ENCODE assay signal across 9 cellular contexts in genomic region chr10:74103560-74104248, GRCh38. TPM values are rescaled to one million over a fixed set of nuclear protein-coding genes. Genes with fewer than 3 reads are reported as not detected.
DNase-seq lines count a peak whose midpoint lies in the region; ATAC-seq and TF ChIP-seq lines count a peak whose summit lies in the region.
"Had no signal": no experiment of that assay in that cellular context is flagged by ENCODE, and none has a peak within 500 bp of the region (broad histone marks: within the 10 kb centered on the region; RNA-seq: fewer than 3 reads in every experiment).

No MANE protein-coding gene starts in this region.

- intact Hi-C loops in activated CD4-positive, alpha-beta T cell treated with anti-CD3 and anti-CD28 coated beads, Interleukin-2, amount 10 ng/mL, durations not matched to agents 24 days and 14 days (cut with micrococcal nuclease), result loop anchor here (5.0 kb wide), 1 partner anchor 216 kb away; no protein-coding TSS in a partner anchor

- 86% methylated on average over 10 of the region's 10 CpGs for WGBS in smooth muscle cell (ENCODE audit: low lambda C conversion rate)

- ATAC-seq in GM19023 (IDR thresholded peaks at IDR 0.05; ENCODE audit: unreplicated experiment), result no peak

- peaks cover 7% of the 10 kb centered on the region for H3K79me2 ChIP-seq in smooth muscle cell (ENCODE audit: low read depth)

- peaks cover 29% of the 10 kb centered on the region for H3F3A ChIP-seq in smooth muscle cell (ENCODE audit: low read depth)

- H3K27ac ChIP-seq in smooth muscle cell (ENCODE audit: low read depth), result peak overlapping the region; percentile 6
- H3K27ac ChIP-seq: SJCRH30 had no signal

- no peak overlapping the region for H3K4me3 ChIP-seq in smooth muscle cell
- H3K4me3 ChIP-seq: SJCRH30 had no signal

- peak; percentile 20 for TF ChIP-seq CTCF in smooth muscle cell (IDR thresholded peaks at IDR 0.05; ENCODE audit: borderline replicate concordance, insufficient read depth, poor library complexity, severe bottlenecking)

- peaks cover 59% of the 10 kb centered on the region for H3K36me3 ChIP-seq in smooth muscle cell (ENCODE audit: low read depth)

- H4K20me1 ChIP-seq in smooth muscle cell (ENCODE audit: low read depth), result peaks cover 48% of the 10 kb centered on the region

- H3K36me3 Mint-ChIP-seq in activated CD4-positive, alpha-beta T cell treated with anti-CD3 and anti-CD28 coated beads, Interleukin-2, amount 10 ng/mL, durations not matched to agents 24 days and 14 days (ENCODE audit: low read depth), result peaks cover 43% of the 10 kb centered on the region

- DNase-seq in SIG-M5 treated with dmso at 0.1 percent for 504 hours (lab: John Stamatoyannopoulos, UW; ENCODE audit: unreplicated experiment) (peak; percentile 43), SIG-M5 (lab: John Stamatoyannopoulos, UW) (no peak), NAMALWA (ENCODE audit: low spot score) (peak; percentile 52), dermis blood vessel endothelial cell (peak; percentile 61), smooth muscle cell (lab: John Stamatoyannopoulos, UW; ENCODE audit: unreplicated experiment) (no peak), NCI-H774 (lab: John Stamatoyannopoulos, UW) (no peak)
- DNase-seq in activated CD4-positive, alpha-beta T cell treated with anti-CD3 and anti-CD28 coated beads, Interleukin-2, amount 10 ng/mL, durations not matched to agents 24 days and 14 days, result no peak

- no peak overlapping the region for H2AFZ ChIP-seq in smooth muscle cell (ENCODE audit: low read depth)

- H3K9me3 Mint-ChIP-seq in activated CD4-positive, alpha-beta T cell treated with anti-CD3 and anti-CD28 coated beads, Interleukin-2, amount 10 ng/mL, durations not matched to agents 24 days and 14 days, result no peaks in the 10 kb centered on the region

- H3K27me3 Mint-ChIP-seq in activated CD4-positive, alpha-beta T cell treated with anti-CD3 and anti-CD28 coated beads, Interleukin-2, amount 10 ng/mL, durations not matched to agents 24 days and 14 days, result no peaks in the 10 kb centered on the region

- H3K27ac Mint-ChIP-seq in activated CD4-positive, alpha-beta T cell treated with anti-CD3 and anti-CD28 coated beads, Interleukin-2, amount 10 ng/mL, durations not matched to agents 24 days and 14 days, result no peak overlapping the region

- H3K9ac ChIP-seq in smooth muscle cell (ENCODE audit: low read depth), result no peak overlapping the region

- H3K4me2 ChIP-seq in smooth muscle cell, result no peak overlapping the region

- H3K9me3 ChIP-seq in smooth muscle cell (replicated peaks; ENCODE audit: low read depth), result no peaks in the 10 kb centered on the region
- H3K9me3 ChIP-seq: SJCRH30 had no signal

- H3K4me3 Mint-ChIP-seq in activated CD4-positive, alpha-beta T cell treated with anti-CD3 and anti-CD28 coated beads, Interleukin-2, amount 10 ng/mL, durations not matched to agents 24 days and 14 days, result no peak overlapping the region

- no peaks in the 10 kb centered on the region for H3K27me3 ChIP-seq in smooth muscle cell (ENCODE audit: low read depth)
- H3K27me3 ChIP-seq: SJCRH30 had no signal

- peaks cover 4% of the 10 kb centered on the region for H3K4me1 Mint-ChIP-seq in activated CD4-positive, alpha-beta T cell treated with anti-CD3 and anti-CD28 coated beads, Interleukin-2, amount 10 ng/mL, durations not matched to agents 24 days and 14 days

- no peaks in the 10 kb centered on the region for H3K4me1 ChIP-seq in smooth muscle cell (ENCODE audit: low read depth)
- H3K4me1 ChIP-seq: SJCRH30 had no signal

RNA-seq across cellular contexts. Expression of gene AP3M1, which starts 46.9 kb away (rescaled TPM):
- 32.7 and 57.0 TPM in 2 replicates for total RNA-seq in dermis blood vessel endothelial cell
- 28.5 and 29.3 TPM in 2 replicates for total RNA-seq in smooth muscle cell
- polyA plus RNA-seq in smooth muscle cell, result 18.3 and 29.1 TPM in 2 replicates
- 51.0 and 51.9 TPM in 2 replicates for total RNA-seq in activated CD4-positive, alpha-beta T cell treated with anti-CD3 and anti-CD28 coated beads, Interleukin-2, amount 10 ng/mL, durations not matched to agents 24 days and 14 days

RNA-seq across cellular contexts. Expression of gene ADK, which starts 47.3 kb away (rescaled TPM):
- 15.3 and 30.6 TPM in 2 replicates for total RNA-seq in dermis blood vessel endothelial cell
- total RNA-seq in smooth muscle cell, result 20.7 and 25.1 TPM in 2 replicates
- polyA plus RNA-seq in smooth muscle cell, result 19.4 and 28.2 TPM in 2 replicates
- total RNA-seq in activated CD4-positive, alpha-beta T cell treated with anti-CD3 and anti-CD28 coated beads, Interleukin-2, amount 10 ng/mL, durations not matched to agents 24 days and 14 days, result 54.8 and 58.3 TPM in 2 replicates

Comparison
In these comparisons a context has a peak if more than half of its experiments do, and no peak if none do; other contexts are left out.
1. DNase-seq: peak in SIG-M5 treated with dmso at 0.1 percent for 504 hours (single experiment), NAMALWA (single experiment) and dermis blood vessel endothelial cell (single experiment); none in SIG-M5 (single experiment), smooth muscle cell (single experiment), NCI-H774 (single experiment) and activated CD4-positive, alpha-beta T cell treated with anti-CD3 and anti-CD28 coated beads, Interleukin-2, amount 10 ng/mL, durations not matched to agents 24 days and 14 days (single experiment).